Comparison of ENCODE assay signal across 19 cellular contexts in genomic region chr9:110971234-110971633, GRCh38.
DNase-seq lines count a peak whose midpoint lies in the region; TF ChIP-seq lines count a peak whose summit lies in the region.
"Had no signal": no experiment of that assay in that cellular context is flagged by ENCODE, and none has a peak within 500 bp of the region (broad histone marks: within the 10 kb centered on the region; RNA-seq: fewer than 3 reads in every experiment).

No MANE protein-coding gene starts in this region.

- H3K27ac ChIP-seq in H9 (ENCODE audit: insufficient read length, low read depth, low read length) (no peak overlapping the region), SK-N-MC (0 out of 2 replicates have a peak overlapping the region, but pooled peaks have one; percentile 40), neuronal stem cell (replicated peaks; ENCODE audit: low read length) (no peak overlapping the region)
- H3K27ac ChIP-seq: C4-2B, PC-9 had no signal

- no peak overlapping the region for H2AFZ ChIP-seq in H9 (ENCODE audit: low read length)
- H2AFZ ChIP-seq in neuronal stem cell (ENCODE audit: low read length), result no peak overlapping the region
- H2AFZ ChIP-seq: PC-9 had no signal

- H3K4me3 Mint-ChIP-seq in H9 (no peak overlapping the region), progenitor cell of endocrine pancreas (ENCODE audit: low read depth) (no peak overlapping the region)
- H3K4me3 Mint-ChIP-seq: IgD-negative memory B cell had no signal

- no peaks in the 10 kb centered on the region for H3K23me2 ChIP-seq in H9 (ENCODE audit: insufficient read length, low read depth, low read length, poor library complexity, severe bottlenecking)

- H3K79me1 ChIP-seq in H9 (ENCODE audit: insufficient read depth, low read depth, low read length, poor library complexity, severe bottlenecking), result no peaks in the 10 kb centered on the region
- H3K79me1 ChIP-seq in neuronal stem cell (ENCODE audit: low read depth, low read length), result no peaks in the 10 kb centered on the region

- H4K5ac ChIP-seq in H9 (ENCODE audit: insufficient read length, low read depth, low read length), result no peak overlapping the region

- H3K27me3 ChIP-seq in H9 (ENCODE audit: insufficient read depth, low read length), result no peaks in the 10 kb centered on the region
- H3K27me3 ChIP-seq in HAP-1 (ENCODE audit: low read depth), result no peaks in the 10 kb centered on the region
- H3K27me3 ChIP-seq in neuronal stem cell (ENCODE audit: control insufficient read depth in 3 of 3, insufficient read depth in 3 of 3, low read depth in 1 of 3, low read length in 3 of 3), result no peaks in the 10 kb centered on the region

- no peak overlapping the region for H2BK5ac ChIP-seq in H9 (ENCODE audit: insufficient read length, low read length)
- no peak overlapping the region for H2BK5ac ChIP-seq in neuronal stem cell (ENCODE audit: low read length)

- H2BK20ac ChIP-seq in H9 (ENCODE audit: low read depth, low read length, poor library complexity, severe bottlenecking), result no peak overlapping the region

- no peak overlapping the region for H4K91ac ChIP-seq in H9 (ENCODE audit: insufficient read length, low read depth, low read length)
- no peak overlapping the region for H4K91ac ChIP-seq in neuronal stem cell (ENCODE audit: low read depth, low read length, poor library complexity)

- no peak overlapping the region for H3K14ac ChIP-seq in H9 (ENCODE audit: insufficient read depth, low read length)
- H3K14ac ChIP-seq in neuronal stem cell (ENCODE audit: low read length), result no peak overlapping the region

- no peak overlapping the region for H3K56ac ChIP-seq in H9 (ENCODE audit: insufficient read length, low read depth, low read length)

- H4K8ac ChIP-seq in H9 (replicated peaks; ENCODE audit: insufficient read length, low read depth, low read length), result no peak overlapping the region
- H4K8ac ChIP-seq in neuronal stem cell (ENCODE audit: low read depth, low read length), result no peak overlapping the region

- H3K4me1 ChIP-seq in H9 (ENCODE audit: insufficient read depth, low read length) (no peaks in the 10 kb centered on the region), HAP-1 (no peaks in the 10 kb centered on the region), neuronal stem cell (ENCODE audit: control insufficient read depth in 2 of 2, insufficient read depth in 1 of 2, low read depth in 1 of 2, low read length in 2 of 2) (peaks cover 0 to 3% of the 10 kb centered on the region in 2 donors)

- H3K9me3 ChIP-seq in H9 (ENCODE audit: control insufficient read depth, low read depth, low read length), result no peaks in the 10 kb centered on the region
- H3K9me3 ChIP-seq in SK-N-MC (ENCODE audit: low read depth, low read length), result no peaks in the 10 kb centered on the region
- no peaks in the 10 kb centered on the region for H3K9me3 ChIP-seq in HAP-1
- H3K9me3 ChIP-seq in neuronal stem cell (replicated peaks in 1 of 2; ENCODE audit: control insufficient read depth in 2 of 2, insufficient read depth in 1 of 2, low read depth in 1 of 2, low read length in 2 of 2), result no peaks in the 10 kb centered on the region

- DNase-seq in H9 (no peak), SK-N-MC (ENCODE audit: low read depth, low spot score) (no peak), fibroblast of villous mesenchyme (ENCODE audit: low read depth) (peak; percentile 50), progenitor cell of endocrine pancreas (ENCODE audit: low spot score, unreplicated experiment) (no peak), HAP-1 (ENCODE audit: low spot score in 2 of 2) (no peak), neuronal stem cell (ENCODE audit: low spot score) (no peak), NCI-H748 treated with DMSO at 0.1 percent for 48 hours (lab: John Stamatoyannopoulos, UW) (no peak)
- DNase-seq in effector CD4-positive, alpha-beta T cell, result no peak
- DNase-seq: COR-L47, DMS153, Kasumi-1, MM.1S, NCI-H1105 treated with DMSO at 0.1 percent for 48 hours, NCI-H187, NCI-H69, PC-9, Right ventricle myocardium superior had no signal

- no peaks in the 10 kb centered on the region for H3K27me3 Mint-ChIP-seq in H9 (ENCODE audit: low read depth)
- no peaks in the 10 kb centered on the region for H3K27me3 Mint-ChIP-seq in progenitor cell of endocrine pancreas
- H3K27me3 Mint-ChIP-seq: IgD-negative memory B cell had no signal

- H3K27ac Mint-ChIP-seq in H9 (peak overlapping the region in 2 of 3 experiments; percentile 23 to 58; a peak in 2 of 7 replicates), progenitor cell of endocrine pancreas (peak overlapping the region; percentile 73)
- H3K27ac Mint-ChIP-seq: IgD-negative memory B cell had no signal

- H3K4me3 ChIP-seq in SK-N-MC (no peak overlapping the region), fibroblast of villous mesenchyme (ENCODE audit: low read depth, low read length) (no peak overlapping the region), HAP-1 (no peak overlapping the region), neuronal stem cell (ENCODE audit: low read length in 2 of 2) (no peak overlapping the region)
- H3K4me3 ChIP-seq: PC-9 had no signal

- H3K36me3 Mint-ChIP-seq in H9 (ENCODE audit: insufficient read depth in 1 of 3, low read depth in 3 of 3), result no peaks in the 10 kb centered on the region
- peaks cover 2% of the 10 kb centered on the region for H3K36me3 Mint-ChIP-seq in progenitor cell of endocrine pancreas (ENCODE audit: insufficient read depth)
- H3K36me3 Mint-ChIP-seq: IgD-negative memory B cell had no signal

- no peak overlapping the region for H3T11ph ChIP-seq in H9 (ENCODE audit: low read length)

- H2BK120ac ChIP-seq in H9 (ENCODE audit: low read depth, low read length, poor library complexity, severe bottlenecking), result no peak overlapping the region
- no peak overlapping the region for H2BK120ac ChIP-seq in neuronal stem cell (ENCODE audit: low read depth, low read length)

- H3K4ac ChIP-seq in H9 (ENCODE audit: low read depth, low read length) (no peak overlapping the region), neuronal stem cell (ENCODE audit: low read length) (no peak overlapping the region)

- no peak overlapping the region for H2AK5ac ChIP-seq in H9 (ENCODE audit: insufficient read length, low read length)
- no peak overlapping the region for H2AK5ac ChIP-seq in neuronal stem cell (ENCODE audit: low read depth, low read length)

- H3K36me3 ChIP-seq in SK-N-MC (ENCODE audit: insufficient read depth, low read length), result peaks cover 36% of the 10 kb centered on the region
- H3K36me3 ChIP-seq in HAP-1 (replicated peaks), result no peaks in the 10 kb centered on the region
- H3K36me3 ChIP-seq in neuronal stem cell (replicated peaks in 1 of 2; ENCODE audit: control insufficient read depth in 2 of 2, insufficient read depth in 2 of 2, low read length in 2 of 2), result peaks cover 2 to 66% of the 10 kb centered on the region in 2 donors

- no CpG with 5 or more reads among the region's 2 CpGs for WGBS in H9 (ENCODE audit: extremely low coverage, insufficient read length, low lambda C conversion rate)
- no CpG with 5 or more reads among the region's 2 CpGs for WGBS in neuronal stem cell (ENCODE audit: extremely low coverage in 2 of 2, insufficient read length in 2 of 2, insufficient replicate concordance in 1 of 2), 2 donors

- H2BK15ac ChIP-seq in H9 (ENCODE audit: low read depth, low read length), result no peak overlapping the region
- no peak overlapping the region for H2BK15ac ChIP-seq in neuronal stem cell (ENCODE audit: low read length)

- no peak overlapping the region for H3K23ac ChIP-seq in H9 (ENCODE audit: insufficient read length, low read depth, low read length)
- H3K23ac ChIP-seq in neuronal stem cell (ENCODE audit: low read depth, low read length, poor library complexity), result no peak overlapping the region

- no peak overlapping the region for H3K4me2 ChIP-seq in H9 (ENCODE audit: insufficient read depth, insufficient read length, low read length)
- no peak overlapping the region for H3K4me2 ChIP-seq in neuronal stem cell (ENCODE audit: insufficient read depth, low read length, poor library complexity, severe bottlenecking)
- H3K4me2 ChIP-seq: PC-9 had no signal

- H2BK12ac ChIP-seq in H9 (ENCODE audit: insufficient read length, low read depth, low read length), result no peak overlapping the region
- no peak overlapping the region for H2BK12ac ChIP-seq in neuronal stem cell (ENCODE audit: low read length)

- H3K18ac ChIP-seq in H9 (ENCODE audit: insufficient read length, low read depth, low read length) (no peak overlapping the region), neuronal stem cell (ENCODE audit: low read length) (no peak overlapping the region)

- TF ChIP-seq CTCF in H9 (conservative IDR thresholded peaks at IDR 0.05), result no peak
- no peak for TF ChIP-seq CTCF in fibroblast of villous mesenchyme (IDR thresholded peaks at IDR 0.05; ENCODE audit: insufficient read depth, low read depth, low read length)
- TF ChIP-seq CTCF in progenitor cell of endocrine pancreas (IDR thresholded peaks at IDR 0.05; ENCODE audit: unreplicated experiment), result no peak

- no peaks in the 10 kb centered on the region for H3K79me2 ChIP-seq in H9 (ENCODE audit: insufficient read depth, low read length)

- peaks cover 12 to 15% of the 10 kb centered on the region in 2 experiments for H3K4me1 Mint-ChIP-seq in H9
- H3K4me1 Mint-ChIP-seq in progenitor cell of endocrine pancreas (ENCODE audit: low read depth), result peaks cover 28% of the 10 kb centered on the region
- H3K4me1 Mint-ChIP-seq: IgD-negative memory B cell had no signal

- no peak overlapping the region for H3K9ac ChIP-seq in H9 (ENCODE audit: extremely low read depth, insufficient read length, low read length)
- H3K9ac ChIP-seq in SK-N-MC (ENCODE audit: insufficient read length), result no peak overlapping the region
- no peak overlapping the region for H3K9ac ChIP-seq in neuronal stem cell (ENCODE audit: low read depth, low read length, poor library complexity)

- H3K9me3 Mint-ChIP-seq in H9 (no peaks in the 10 kb centered on the region), progenitor cell of endocrine pancreas (ENCODE audit: low read depth) (no peaks in the 10 kb centered on the region)

- H4K20me1 ChIP-seq in H9 (ENCODE audit: control insufficient read depth, insufficient read depth, insufficient read length), result no peaks in the 10 kb centered on the region

- in situ Hi-C loops in HAP-1 (cut with MboI; ENCODE audit: low sequenced_read_pairs), result no loop called here
